In genomic region chr4:1693131-1693896, GRCh38 we compare ENCODE assay signal across 8 cellular contexts. TPM values are rescaled to one million over a fixed set of nuclear protein-coding genes. Genes with fewer than 3 reads are reported as not detected.
DNase-seq lines count a peak whose midpoint lies in the region; ATAC-seq and TF ChIP-seq lines count a peak whose summit lies in the region.

No MANE protein-coding gene starts in this region.

- H3K4me1 ChIP-seq in lower lobe of right lung: peaks cover 6% of the 10 kb centered on the region

- TF ChIP-seq CTCF in GM12875 (IDR thresholded peaks at IDR 0.05; ENCODE audit: borderline replicate concordance, insufficient read depth, low read depth, low read length) (peak; percentile 94), choroid plexus epithelial cell (conservative IDR thresholded peaks at IDR 0.05; ENCODE audit: low read depth, low read length) (peak; percentile 99), lower lobe of right lung (IDR thresholded peaks at IDR 0.05) (peak; percentile 96)

- H3K36me3 ChIP-seq in lower lobe of right lung: peaks cover 78% of the 10 kb centered on the region

- H3K27ac ChIP-seq in lower lobe of right lung: no peak overlapping the region

- H3K9me3 ChIP-seq in lower lobe of right lung: no peaks in the 10 kb centered on the region

- intact Hi-C loops in lower lobe of right lung (cut with DNase I): loop anchor here (5.0 kb wide), 1 partner anchor 34 kb away; no protein-coding TSS in a partner anchor

- DNase-seq in NCI-H510A (lab: John Stamatoyannopoulos, UW) (peak; percentile 53), choroid plexus epithelial cell (ENCODE audit: low read depth) (peak; percentile 92), lower lobe of right lung (peak; percentile 83)
- peak; percentile 66 to 68 for DNase-seq in activated CD4-positive, alpha-beta T cell treated with anti-CD3 and anti-CD28 coated beads for 24 hours (ENCODE audit: low read depth in 2 of 2)
- peak; percentile 21 for DNase-seq in stimulated activated CD8-positive, alpha-beta memory T cell treated with anti-CD3 and anti-CD28 coated beads, Interleukin-12 subunit alpha, Interleukin-12 subunit beta, amount 100 ng/mL, for 24 hours (ENCODE audit: extremely low read depth)

- ATAC-seq in HG03135 (IDR thresholded peaks at IDR 0.05; ENCODE audit: unreplicated experiment) (peak; percentile 60), lower lobe of right lung (peak; percentile 92 to 95), GM21528 (IDR thresholded peaks at IDR 0.05; ENCODE audit: low FRiP score, unreplicated experiment) (no peak)

- no peaks in the 10 kb centered on the region for H3K27me3 ChIP-seq in lower lobe of right lung (ENCODE audit: low read depth)

- H3K4me3 ChIP-seq in GM12875 (ENCODE audit: low read depth, low read length) (no peak overlapping the region), choroid plexus epithelial cell (ENCODE audit: low read depth, low read length) (no peak overlapping the region), lower lobe of right lung (no peak overlapping the region)

RNA-seq across cellular contexts. Expression of gene FAM53A, which starts 9.2 kb away (rescaled TPM):
- total RNA-seq in lower lobe of right lung: 1.7 TPM

RNA-seq across cellular contexts. Expression of gene SLBP, which starts 18.8 kb away (rescaled TPM):
- 31.6 TPM for total RNA-seq in lower lobe of right lung

RNA-seq across cellular contexts. Expression of gene TMEM129, which starts 27.8 kb away (rescaled TPM):
- 30.9 TPM for total RNA-seq in lower lobe of right lung

RNA-seq across cellular contexts. Expression of gene TACC3, which starts 28.0 kb away (rescaled TPM):
- total RNA-seq in lower lobe of right lung: 19.3 TPM

Comparison
In these comparisons a context has a peak if more than half of its experiments do, and no peak if none do; other contexts are left out.
1. DNase-seq: peak in every context shown above with its lines; median percentile 92 in choroid plexus epithelial cell; 83 in lower lobe of right lung; 67 in activated CD4-positive, alpha-beta T cell treated with anti-CD3 and anti-CD28 coated beads for 24 hours; 53 in NCI-H510A; 21 in stimulated activated CD8-positive, alpha-beta memory T cell treated with anti-CD3 and anti-CD28 coated beads, Interleukin-12 subunit alpha, Interleukin-12 subunit beta, amount 100 ng/mL, for 24 hours.